ENCODE assay signal across 9 cellular contexts in the genomic region with DNA sequence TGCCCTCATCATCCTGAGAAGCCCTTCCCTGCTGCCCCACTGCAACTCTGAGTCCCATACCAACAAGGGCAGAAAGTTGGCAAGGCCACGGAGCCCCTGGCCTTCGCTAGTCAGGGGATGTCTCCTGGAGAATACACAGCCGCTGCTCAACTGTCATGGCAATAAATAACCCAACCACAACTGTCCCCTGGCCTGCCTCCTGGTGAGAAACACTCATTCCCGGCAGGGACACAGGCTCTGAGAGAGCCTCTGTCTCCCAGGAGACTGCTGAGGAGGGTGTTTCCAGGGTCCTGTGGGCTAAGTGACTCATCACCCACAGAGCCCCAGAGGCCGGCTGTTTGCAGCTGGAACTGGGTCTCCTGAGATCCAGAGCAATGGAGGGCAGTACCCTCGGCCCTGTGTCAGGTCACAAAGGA.
A peak's percentile ranks its signal among the peaks of the same experiment; 100 is the strongest.
DNase-seq lines count a peak whose midpoint lies in the region; ATAC-seq, FAIRE-seq and TF ChIP-seq lines count a peak whose summit lies in the region.
"Had no signal": no experiment of that assay in that cellular context is flagged by ENCODE, and none has a peak within 500 bp of the region (broad histone marks: within the 10 kb centered on the region; RNA-seq: fewer than 3 reads in every experiment).

No MANE protein-coding gene starts in this region.

- TF ChIP-seq RAD21 in K562 (CRISPR knock-in tag; conservative IDR thresholded peaks at IDR 0.05 in 1 of 2, IDR thresholded peaks at IDR 0.05 in 1 of 2) = 0 out of 4 replicates have a peak, but pooled peaks of 1 of the 2 experiments have one; percentile 15

- CTCF ChIA-PET in AG04449 (lab: Yijun Ruan, JAX) (interaction anchor here (0.7 kb wide), 2 partner anchors 26 to 28 kb away, joined by 3 read pairs; no protein-coding TSS in a partner anchor), K562 (lab: Yijun Ruan, JAX; ENCODE audit: low intra/inter-chr PET ratio) (no interaction called here)

- H3K79me2 ChIP-seq in K562 (ENCODE audit: control insufficient read depth, insufficient read depth, low read length) = no peaks in the 10 kb centered on the region
- H3K79me2 ChIP-seq in neural progenitor cell (ENCODE audit: low read depth) = no peaks in the 10 kb centered on the region

- peak overlapping the region; percentile 71 for H3K4me2 ChIP-seq in K562 (ENCODE audit: insufficient read depth, low read length)
- H3K4me2 ChIP-seq in neural progenitor cell = no peak overlapping the region

- ATAC-seq in GM19397 (IDR thresholded peaks at IDR 0.05; ENCODE audit: unreplicated experiment) = peak; percentile 78
- ATAC-seq in HG03354 (IDR thresholded peaks at IDR 0.05; ENCODE audit: poor library complexity, severe bottlenecking, unreplicated experiment) = peak; percentile 87
- ATAC-seq in K562 = peak; percentile 82

- peaks cover 4% of the 10 kb centered on the region for H3K9me1 ChIP-seq in K562 (ENCODE audit: control insufficient read depth, insufficient read depth, low read length)

- POLR2A ChIA-PET in AG04449 (lab: Yijun Ruan, JAX) (no interaction called here), K562 (lab: Yijun Ruan, JAX) (interaction anchor here (0.6 to 2.3 kb wide), 3 partner anchors 9 to 850 kb away, joined by 3 to 12 read pairs (median 3); no protein-coding TSS in a partner anchor)

- in situ Hi-C loops in K562 (cut with MboI) = no loop called here

- peaks cover 9% of the 10 kb centered on the region for H3K4me1 Mint-ChIP-seq in neural progenitor cell

- H3K4me3 ChIP-seq in AG04449 (ENCODE audit: low read depth, low read length) = no peak overlapping the region
- no peak overlapping the region for H3K4me3 ChIP-seq in K562
- H3K4me3 ChIP-seq in neural progenitor cell = no peak overlapping the region
- H3K4me3 ChIP-seq in sigmoid colon = no peak overlapping the region

- intact Hi-C loops in K562 (cut with micrococcal nuclease) (loop anchor here (1.0 kb wide), 2 partner anchors 8 to 1310 kb away; no protein-coding TSS in a partner anchor), sigmoid colon (cut with DNase I) (no loop called here)

- H3K9me3 ChIP-seq in K562 (replicated peaks; ENCODE audit: control insufficient read depth, insufficient read depth, low read depth, low read length) = no peaks in the 10 kb centered on the region
- no peaks in the 10 kb centered on the region for H3K9me3 ChIP-seq in neural progenitor cell (ENCODE audit: low read depth)
- no peaks in the 10 kb centered on the region for H3K9me3 ChIP-seq in sigmoid colon

- H3K4me3 Mint-ChIP-seq in neural progenitor cell = no peak overlapping the region
- H3K4me3 Mint-ChIP-seq: activated naive CD8-positive, alpha-beta T cell treated with anti-CD3 and anti-CD28 coated beads, Interleukin-2, amount 10 ng/mL, durations not matched to agents 7 days and 5 days had no signal

- H3K27me3 ChIP-seq in K562 (ENCODE audit: control insufficient read depth in 2 of 2, insufficient read depth in 2 of 2, low read length in 2 of 2) = no peaks in the 10 kb centered on the region
- no peaks in the 10 kb centered on the region for H3K27me3 ChIP-seq in neural progenitor cell
- no peaks in the 10 kb centered on the region for H3K27me3 ChIP-seq in sigmoid colon

- TF ChIP-seq POLR2A in K562 (conservative IDR thresholded peaks at IDR 0.05) = no peak
- TF ChIP-seq POLR2A in sigmoid colon (IDR thresholded peaks at IDR 0.05) = no peak

- H4K20me1 ChIP-seq in K562 (replicated peaks; ENCODE audit: control insufficient read depth, insufficient read depth, low read length) = no peaks in the 10 kb centered on the region
- no peaks in the 10 kb centered on the region for H4K20me1 ChIP-seq in neural progenitor cell (ENCODE audit: low read depth)

- H3K27ac ChIP-seq in K562 (ENCODE audit: extremely low read depth, low read depth, low read length) (peak overlapping the region; percentile 59), neural progenitor cell (no peak overlapping the region), sigmoid colon (peak overlapping the region in 2 of 4 donors; percentile 21 to 39)

- peak overlapping the region in 1 of 2 experiments; percentile 68; a peak in 2 of 4 replicates for H3K9ac ChIP-seq in K562 (ENCODE audit: insufficient read depth in 1 of 2, low read depth in 2 of 2, low read length in 2 of 2)
- no peak overlapping the region for H3K9ac ChIP-seq in neural progenitor cell

- no peaks in the 10 kb centered on the region for H3K9me3 Mint-ChIP-seq in neural progenitor cell
- H3K9me3 Mint-ChIP-seq: activated naive CD8-positive, alpha-beta T cell treated with anti-CD3 and anti-CD28 coated beads, Interleukin-2, amount 10 ng/mL, durations not matched to agents 7 days and 5 days had no signal

- no peaks in the 10 kb centered on the region for H3K36me3 ChIP-seq in K562 (ENCODE audit: control insufficient read depth, insufficient read depth, low read length)
- no peaks in the 10 kb centered on the region for H3K36me3 ChIP-seq in neural progenitor cell
- H3K36me3 ChIP-seq in sigmoid colon = no peaks in the 10 kb centered on the region

- peak; percentile 90 for FAIRE-seq in K562 (lab: Jason Lieb, UNC)
- peak; percentile 13 for FAIRE-seq in urothelium cell line (lab: Jason Lieb, UNC)

- H3F3A ChIP-seq in neural progenitor cell (ENCODE audit: low read depth) = no peaks in the 10 kb centered on the region

- DNase-seq in AG04449 (ENCODE audit: low read depth, low spot score) = peak; percentile 19
- DNase-seq in K562 (ENCODE audit: extremely low read depth in 1 of 4, low spot score in 3 of 4) = peak; percentile 51 to 85 (median 70)
- DNase-seq in urothelium cell line (ENCODE audit: low spot score) = peak; percentile 94
- DNase-seq in neural progenitor cell (ENCODE audit: low spot score) = no peak
- no peak for DNase-seq in iPS-NIHi7 (ENCODE audit: extremely low spot score)
- no peak for DNase-seq in sigmoid colon
- DNase-seq: activated naive CD8-positive, alpha-beta T cell treated with anti-CD3 and anti-CD28 coated beads, Interleukin-2, amount 10 ng/mL, durations not matched to agents 7 days and 5 days had no signal

- peaks cover 17 to 31% of the 10 kb centered on the region in 2 experiments for H3K4me1 ChIP-seq in K562 (replicated peaks in 1 of 2; ENCODE audit: control insufficient read depth in 2 of 2, insufficient read depth in 2 of 2, low read length in 2 of 2)
- H3K4me1 ChIP-seq in neural progenitor cell = no peaks in the 10 kb centered on the region
- H3K4me1 ChIP-seq in sigmoid colon = peaks cover 0 to 23% (median 16%) of the 10 kb centered on the region in 4 donors

- H3K27me3 Mint-ChIP-seq in neural progenitor cell (ENCODE audit: insufficient read depth, low read depth) = peaks cover 8% of the 10 kb centered on the region

- H3K36me3 Mint-ChIP-seq in neural progenitor cell = no peaks in the 10 kb centered on the region
- H3K36me3 Mint-ChIP-seq: activated naive CD8-positive, alpha-beta T cell treated with anti-CD3 and anti-CD28 coated beads, Interleukin-2, amount 10 ng/mL, durations not matched to agents 7 days and 5 days had no signal

- TF ChIP-seq EP300 in K562 (IDR thresholded peaks at IDR 0.05; ENCODE audit: low read length) (peak; percentile 39; the same call in 1 of the 2 replicates), sigmoid colon (IDR thresholded peaks at IDR 0.05) (peak in 2 of 4 donors; percentile 17 to 25)

- H2AFZ ChIP-seq in K562 (ENCODE audit: low read depth, low read length) (peak overlapping the region; percentile 78), neural progenitor cell (replicated peaks) (no peak overlapping the region)

- TF ChIP-seq CTCF in AG04449 (IDR thresholded peaks at IDR 0.05; ENCODE audit: insufficient read depth, low read length, missing control alignments) (no peak), K562 (IDR thresholded peaks at IDR 0.05 in 2 of 3, conservative IDR thresholded peaks at IDR 0.05 in 1 of 3; ENCODE audit: insufficient read depth in 2 of 3, low read depth in 1 of 3, low read length in 3 of 3) (no peak), neural progenitor cell (IDR thresholded peaks at IDR 0.05) (no peak), sigmoid colon (IDR thresholded peaks at IDR 0.05) (no peak)

- no peak overlapping the region for H3K27ac Mint-ChIP-seq in neural progenitor cell
- H3K27ac Mint-ChIP-seq: activated naive CD8-positive, alpha-beta T cell treated with anti-CD3 and anti-CD28 coated beads, Interleukin-2, amount 10 ng/mL, durations not matched to agents 7 days and 5 days had no signal

- 0% methylated on average over 6 of the region's 6 CpGs for WGBS in K562 (ENCODE audit: insufficient coverage, low coverage, missing lambda C conversion rate)
- 45 to 77% methylated on average over 6 of the region's 6 CpGs for WGBS in sigmoid colon, 2 donors

- no TSS peak for BruUV-seq in K562 (replicated peaks; lab: Mats Ljungman, UMichigan)

TF ChIP-seq in K562, 482 proteins besides CTCF, POLR2A, EP300 and RAD21 (continues in another document):
- no peak for TF ChIP-seq HMG20B (CRISPR knock-in tag; IDR thresholded peaks at IDR 0.05)
- TF ChIP-seq ZNF311 (CRISPR knock-in tag; IDR thresholded peaks at IDR 0.05) = no peak
- TF ChIP-seq BHLHE40 (IDR thresholded peaks at IDR 0.05; ENCODE audit: low read length) = no peak
- no peak for TF ChIP-seq BRD4 (IDR thresholded peaks at IDR 0.05)
- no peak for TF ChIP-seq ZNF696 (CRISPR knock-in tag; conservative IDR thresholded peaks at IDR 0.05)
- TF ChIP-seq NR1H2 (CRISPR knock-in tag; IDR thresholded peaks at IDR 0.05) = no peak
- TF ChIP-seq ZNF165 (CRISPR knock-in tag; IDR thresholded peaks at IDR 0.05; ENCODE audit: borderline replicate concordance) = no peak
- TF ChIP-seq, protein P1, sequence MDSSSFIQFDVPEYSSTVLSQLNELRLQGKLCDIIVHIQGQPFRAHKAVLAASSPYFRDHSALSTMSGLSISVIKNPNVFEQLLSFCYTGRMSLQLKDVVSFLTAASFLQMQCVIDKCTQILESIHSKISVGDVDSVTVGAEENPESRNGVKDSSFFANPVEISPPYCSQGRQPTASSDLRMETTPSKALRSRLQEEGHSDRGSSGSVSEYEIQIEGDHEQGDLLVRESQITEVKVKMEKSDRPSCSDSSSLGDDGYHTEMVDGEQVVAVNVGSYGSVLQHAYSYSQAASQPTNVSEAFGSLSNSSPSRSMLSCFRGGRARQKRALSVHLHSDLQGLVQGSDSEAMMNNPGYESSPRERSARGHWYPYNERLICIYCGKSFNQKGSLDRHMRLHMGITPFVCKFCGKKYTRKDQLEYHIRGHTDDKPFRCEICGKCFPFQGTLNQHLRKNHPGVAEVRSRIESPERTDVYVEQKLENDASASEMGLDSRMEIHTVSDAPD (CRISPR knock-in tag; IDR thresholded peaks at IDR 0.05) = no peak
- no peak for TF ChIP-seq KDM4B (IDR thresholded peaks at IDR 0.05; ENCODE audit: borderline replicate concordance in 2 of 2, low read depth in 1 of 2)
- no peak for TF ChIP-seq TAF15 (IDR thresholded peaks at IDR 0.05; ENCODE audit: low read depth, low read length)

Comparison
In these comparisons a context has a peak if more than half of its experiments do, and no peak if none do; other contexts are left out.
1. DNase-seq: peak in AG04449 (single experiment), K562 (4 of 4) and urothelium cell line (single experiment); none in neural progenitor cell (single experiment), iPS-NIHi7 (single experiment) and sigmoid colon (single experiment).
2. Peak in every context shown above with its lines, with median percentiles within 50 percentile points of each other: ATAC-seq.